29 cellular contexts compared by ENCODE assay signal in the genomic region with DNA sequence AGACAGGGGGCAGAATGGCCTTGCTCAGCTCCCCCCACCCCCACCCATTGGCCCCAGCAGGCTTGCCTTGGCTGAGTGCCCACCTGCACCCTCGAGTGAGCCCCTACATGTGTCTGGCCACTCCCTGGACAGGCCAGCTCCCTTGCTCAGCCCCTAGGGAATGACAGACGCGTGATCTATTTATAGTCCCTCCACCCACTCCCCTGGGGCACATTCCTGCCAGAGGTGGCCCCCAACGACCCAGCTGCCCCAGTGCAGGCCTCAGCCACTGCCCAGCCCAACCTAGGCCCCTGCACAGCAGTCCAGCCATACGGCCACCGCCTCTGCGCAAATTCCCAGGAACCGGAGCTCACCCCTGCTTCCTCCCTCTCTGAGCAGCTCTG. TPM values are rescaled to one million over a fixed set of nuclear protein-coding genes. Genes with fewer than 3 reads are reported as not detected.
DNase-seq lines count a peak whose midpoint lies in the region; ATAC-seq and TF ChIP-seq lines count a peak whose summit lies in the region.
"Had no signal": no experiment of that assay in that cellular context is flagged by ENCODE, and none has a peak within 500 bp of the region (broad histone marks: within the 10 kb centered on the region; RNA-seq: fewer than 3 reads in every experiment).

No MANE protein-coding gene starts in this region.

- H3K36me3 ChIP-seq in sigmoid colon, result no peaks in the 10 kb centered on the region

- no peak for TF ChIP-seq CTCF in sigmoid colon (IDR thresholded peaks at IDR 0.05)

- 73 to 75% methylated on average over 8 of the region's 8 CpGs for WGBS in sigmoid colon, 2 donors

- peak overlapping the region; percentile 31 for H3K27ac Mint-ChIP-seq in T-helper 2 cell treated with Interferon-gamma antibody and Interleukin-4, amounts not matched to agents 5 μg/mL and 100 μg/mL, for 36 hours
- H3K27ac Mint-ChIP-seq: activated CD4-positive, alpha-beta T cell treated with anti-CD3 and anti-CD28 coated beads for 36 hours; activated naive CD8-positive, alpha-beta T cell; activated T-cell treated with anti-CD3 and anti-CD28 coated beads, Interleukin-2, amount 50 U/mL, for 72 hours; stimulated activated naive CD8-positive, alpha-beta T cell treated with anti-CD3 and anti-CD28 coated beads, Interleukin-15, Interleukin-2, amounts not matched to agents 100 ng/mL and 50 ng/mL, for 24 hours had no signal

- H3K9me3 Mint-ChIP-seq in T-helper 2 cell treated with Interferon-gamma antibody and Interleukin-4, amounts not matched to agents 5 μg/mL and 100 μg/mL, for 36 hours, result no peaks in the 10 kb centered on the region
- H3K9me3 Mint-ChIP-seq: activated T-cell treated with anti-CD3 and anti-CD28 coated beads, Interleukin-2, amount 50 U/mL, for 72 hours; naive thymus-derived CD8-positive, alpha-beta T cell; stimulated activated naive CD8-positive, alpha-beta T cell treated with anti-CD3 and anti-CD28 coated beads, Interleukin-15, Interleukin-2, amounts not matched to agents 100 ng/mL and 50 ng/mL, for 24 hours had no signal

- no peak overlapping the region for H3K4me3 Mint-ChIP-seq in T-helper 2 cell treated with Interferon-gamma antibody and Interleukin-4, amounts not matched to agents 5 μg/mL and 100 μg/mL, for 36 hours
- H3K4me3 Mint-ChIP-seq: activated CD4-positive, alpha-beta T cell treated with anti-CD3 and anti-CD28 coated beads for 36 hours; activated naive CD8-positive, alpha-beta T cell; activated T-cell treated with anti-CD3 and anti-CD28 coated beads, Interleukin-2, amount 50 U/mL, for 72 hours; naive thymus-derived CD8-positive, alpha-beta T cell; stimulated activated naive CD8-positive, alpha-beta T cell treated with anti-CD3 and anti-CD28 coated beads, Interleukin-15, Interleukin-2, amounts not matched to agents 100 ng/mL and 50 ng/mL, for 24 hours had no signal

- H3K4me1 Mint-ChIP-seq in T-helper 2 cell treated with Interferon-gamma antibody and Interleukin-4, amounts not matched to agents 5 μg/mL and 100 μg/mL, for 36 hours (ENCODE audit: low read depth), result no peaks in the 10 kb centered on the region
- H3K4me1 Mint-ChIP-seq: activated CD4-positive, alpha-beta T cell treated with anti-CD3 and anti-CD28 coated beads for 36 hours had no signal

- no peaks in the 10 kb centered on the region for H3K9me3 ChIP-seq in sigmoid colon
- H3K9me3 ChIP-seq: tibial nerve had no signal

- no peaks in the 10 kb centered on the region for H3K27me3 Mint-ChIP-seq in T-helper 2 cell treated with Interferon-gamma antibody and Interleukin-4, amounts not matched to agents 5 μg/mL and 100 μg/mL, for 36 hours (ENCODE audit: low read depth)
- H3K27me3 Mint-ChIP-seq: activated CD4-positive, alpha-beta T cell treated with anti-CD3 and anti-CD28 coated beads for 36 hours; activated naive CD8-positive, alpha-beta T cell; naive thymus-derived CD8-positive, alpha-beta T cell; stimulated activated naive CD8-positive, alpha-beta T cell treated with anti-CD3 and anti-CD28 coated beads, Interleukin-15, Interleukin-2, amounts not matched to agents 100 ng/mL and 50 ng/mL, for 24 hours had no signal

- no peak overlapping the region for H3K4me3 ChIP-seq in sigmoid colon
- H3K4me3 ChIP-seq: skin epidermis, tibial nerve had no signal

- ATAC-seq in GM21367 (IDR thresholded peaks at IDR 0.05; ENCODE audit: unreplicated experiment), result no peak
- ATAC-seq: activated CD4-positive, alpha-beta T cell treated with anti-CD3 and anti-CD28 coated beads for 36 hours; activated T-cell treated with anti-CD3 and anti-CD28 coated beads, Interleukin-2, amount 50 U/mL, for 72 hours; naive thymus-derived CD8-positive, alpha-beta T cell had no signal

- intact Hi-C loops in sigmoid colon (cut with DNase I), result no loop called here

- H3K27me3 ChIP-seq in sigmoid colon, result no peaks in the 10 kb centered on the region
- H3K27me3 ChIP-seq: tibial nerve had no signal

- TF ChIP-seq EP300 in sigmoid colon (IDR thresholded peaks at IDR 0.05), result no peak

- peaks cover 37% of the 10 kb centered on the region for H3K36me3 Mint-ChIP-seq in T-helper 2 cell treated with Interferon-gamma antibody and Interleukin-4, amounts not matched to agents 5 μg/mL and 100 μg/mL, for 36 hours (ENCODE audit: low read depth)
- H3K36me3 Mint-ChIP-seq: activated naive CD8-positive, alpha-beta T cell had no signal

- no peak for DNase-seq in T-helper 2 cell treated with Interferon-gamma antibody and Interleukin-4, amounts not matched to agents 5 μg/mL and 100 μg/mL, for 36 hours (ENCODE audit: low spot score)
- DNase-seq in T-helper 2 cell (no peak), EL (peak; percentile 14), islet precursor cell (peak; percentile 82), renal cortical epithelial cell (ENCODE audit: low read depth) (peak; percentile 6), sigmoid colon (no peak), globus pallidus (ENCODE audit: low spot score) (no peak)
- DNase-seq: activated CD4-positive, alpha-beta T cell treated with anti-CD3 and anti-CD28 coated beads for 36 hours; activated T-cell treated with anti-CD3 and anti-CD28 coated beads, Interleukin-2, amount 50 U/mL, for 72 hours; AML-193; effector memory CD4-positive, alpha-beta T cell; foreskin melanocyte; GOT3; kidney glomerular epithelial cell; naive thymus-derived CD8-positive, alpha-beta T cell; NCI-H1048; NCI-H187 treated with DMSO at 0.1 percent for 48 hours; NCI-H2227 treated with DMSO at 0.1 percent for 48 hours; NCI-H748 treated with DMSO at 0.1 percent for 48 hours; RPMI8226; stimulated activated CD4-positive, alpha-beta T cell treated with anti-CD3 and anti-CD28 coated beads, Interleukin-2, amount 100 ng/mL, for 24 hours had no signal

- no peaks in the 10 kb centered on the region for H3K4me1 ChIP-seq in sigmoid colon

- no peak overlapping the region for H3K27ac ChIP-seq in sigmoid colon
- H3K27ac ChIP-seq: skin epidermis, tibial nerve had no signal

- TF ChIP-seq POLR2A in sigmoid colon (IDR thresholded peaks at IDR 0.05), result no peak

RNA-seq across cellular contexts. Expression of a gene that starts 11.4 kb away (rescaled TPM):
- total RNA-seq in renal cortical epithelial cell (not detected in 2 replicates), sigmoid colon (10 to 100 TPM in 2 of 4 donors, 1 to 10 TPM in 2; 3.6 to 55.9 (median 10.0) TPM)
- polyA plus RNA-seq in sigmoid colon, result 1 to 10 TPM in 1 of 3 donors, under 1 TPM in 2; 0.46 to 4.3 (median 0.60) TPM
- total RNA-seq: activated CD8-positive, alpha-beta memory T cell treated with anti-CD3 and anti-CD28 coated beads for 36 hours; chondrocyte; Daoy had no signal
- polyA plus RNA-seq: naive thymus-derived CD8-positive, alpha-beta T cell had no signal

RNA-seq across cellular contexts. Expression of a gene that starts 34.8 kb away (rescaled TPM):
- total RNA-seq in renal cortical epithelial cell (4.3 and 8.9 TPM in 2 replicates), sigmoid colon (10 to 100 TPM in 1 of 4 donors, 1 to 10 TPM in 3; 3.8 to 12.8 (median 8.1) TPM)
- 1 to 10 TPM in 2 of 3 donors, under 1 TPM in 1; 0.92 to 6.3 (median 2.4) TPM for polyA plus RNA-seq in sigmoid colon

RNA-seq across cellular contexts. Expression of a gene that starts 36.6 kb away (rescaled TPM):
- total RNA-seq in renal cortical epithelial cell (0.30 TPM in 1 of 2 replicates, not detected in the other), sigmoid colon (10 to 100 TPM in 1 of 4 donors, 1 to 10 TPM in 3; 3.6 to 12.7 (median 5.0) TPM)
- 100 to 1,000 TPM in 1 of 3 donors, 10 to 100 TPM in 2; 19.2 to 158 (median 21.6) TPM for polyA plus RNA-seq in sigmoid colon

Comparison
In these comparisons a context has a peak if more than half of its experiments do, and no peak if none do; other contexts are left out.
1. DNase-seq: peak in EL (single experiment), islet precursor cell (single experiment) and renal cortical epithelial cell (single experiment); none in T-helper 2 cell treated with Interferon-gamma antibody and Interleukin-4, amounts not matched to agents 5 μg/mL and 100 μg/mL, for 36 hours (single experiment), T-helper 2 cell (0 of 5), sigmoid colon (single experiment) and globus pallidus (single experiment).